In genomic region chr6:38021571-38021970, GRCh38 we compare ENCODE assay signal across 24 cellular contexts.
"Had no signal": no experiment of that assay in that cellular context is flagged by ENCODE, and none has a peak within 500 bp of the region (broad histone marks: within the 10 kb centered on the region; RNA-seq: fewer than 3 reads in every experiment).

No MANE protein-coding gene starts in this region.

- H3K9ac ChIP-seq: neural progenitor cell had no signal

- H3K27ac ChIP-seq: lower lobe of right lung, neural progenitor cell, sigmoid colon, transverse colon, uterus had no signal

- H3K36me3 ChIP-seq: lower lobe of right lung, neural progenitor cell, sigmoid colon, transverse colon, uterus had no signal

- H3K4me1 ChIP-seq: lower lobe of right lung, uterus had no signal

- DNase-seq: activated B cell treated with CpG ODN at 0.5 μM for 24 hours; activated CD4-positive, alpha-beta T cell treated with anti-CD3 and anti-CD28 coated beads for 4 hours; activated CD4-positive, alpha-beta T cell treated with anti-CD3 and anti-CD28 coated beads, Interleukin-2, amount 50 U/mL, for 48 hours; activated CD8-positive, alpha-beta memory T cell treated with anti-CD3 and anti-CD28 coated beads, Interleukin-2, amount 50 U/mL, for 48 hours; activated effector memory CD4-positive, alpha-beta T cell treated with Interleukin-2 at 50 U/mL for 16 hours; activated T-cell treated with anti-CD3 and anti-CD28 coated beads, Interleukin-2, amount 50 U/mL, for 4 hours; aorta; dermis blood vessel endothelial cell; effector CD8-positive, alpha-beta T cell; foreskin melanocyte; kidney; lower lobe of right lung; mesendoderm; naive thymus-derived CD4-positive, alpha-beta T cell; sigmoid colon; stimulated activated CD4-positive, alpha-beta T cell treated with anti-CD3 and anti-CD28 coated beads, Interleukin-15, amount 100 ng/mL, for 24 hours; stimulated activated naive B cell treated with anti-CD40 and anti-IgM and Interleukin-4, amounts not matched to agents 10 μg/mL and 1 μg/mL and 100 μg/mL, for 72 hours; transverse colon; uterus had no signal

- H3K4me3 ChIP-seq: lower lobe of right lung, neural progenitor cell, sigmoid colon, smooth muscle cell, transverse colon, uterus had no signal

- H3K4me3 Mint-ChIP-seq: activated B cell treated with CpG ODN at 0.5 μM for 24 hours; activated T-cell treated with anti-CD3 and anti-CD28 coated beads, Interleukin-2, amount 50 U/mL, for 4 hours; brain; naive thymus-derived CD4-positive, alpha-beta T cell; neural progenitor cell; stimulated activated naive B cell treated with anti-CD40 and anti-IgM and Interleukin-4, amounts not matched to agents 10 μg/mL and 1 μg/mL and 100 μg/mL, for 72 hours had no signal

- H3K27me3 ChIP-seq: neural progenitor cell, sigmoid colon, transverse colon, uterus had no signal

- H2AFZ ChIP-seq: neural progenitor cell had no signal

- H3K4me2 ChIP-seq: neural progenitor cell, smooth muscle cell had no signal

- ATAC-seq: activated naive CD4-positive, alpha-beta T cell treated with anti-CD3 and anti-CD28 coated beads, Interleukin-2, amount 50 U/mL, for 72 hours; activated T-cell treated with anti-CD3 and anti-CD28 coated beads, Interleukin-2, amount 50 U/mL, for 4 hours; esophagus mucosa; lower lobe of right lung; naive thymus-derived CD4-positive, alpha-beta T cell; stimulated activated naive B cell treated with anti-CD40 and anti-IgM and Interleukin-4, amounts not matched to agents 10 μg/mL and 1 μg/mL and 100 μg/mL, for 72 hours had no signal

- H3K27me3 Mint-ChIP-seq: activated B cell treated with CpG ODN at 0.5 μM for 24 hours; naive thymus-derived CD4-positive, alpha-beta T cell; stimulated activated naive B cell treated with anti-CD40 and anti-IgM and Interleukin-4, amounts not matched to agents 10 μg/mL and 1 μg/mL and 100 μg/mL, for 72 hours had no signal

- H3K9me3 ChIP-seq: lower lobe of right lung, sigmoid colon, transverse colon, uterus had no signal

- H3K27ac Mint-ChIP-seq: activated B cell treated with CpG ODN at 0.5 μM for 24 hours; activated naive CD4-positive, alpha-beta T cell treated with anti-CD3 and anti-CD28 coated beads, Interleukin-2, amount 50 U/mL, for 72 hours; neural progenitor cell; stimulated activated naive B cell treated with anti-CD40 and anti-IgM and Interleukin-4, amounts not matched to agents 10 μg/mL and 1 μg/mL and 100 μg/mL, for 72 hours had no signal
